In genomic region chr1:203131548-203132200, GRCh38 we compare ENCODE assay signal across 29 cellular contexts. TPM values are rescaled to one million over a fixed set of nuclear protein-coding genes. Genes with fewer than 3 reads are reported as not detected.
DNase-seq lines count a peak whose midpoint lies in the region; ATAC-seq lines count a peak whose summit lies in the region.
"Had no signal": no experiment of that assay in that cellular context is flagged by ENCODE, and none has a peak within 500 bp of the region (broad histone marks: within the 10 kb centered on the region; RNA-seq: fewer than 3 reads in every experiment).

No MANE protein-coding gene starts in this region.

- no peak for ATAC-seq in sciatic nerve
- no peak for ATAC-seq in GM18517 (IDR thresholded peaks at IDR 0.05; ENCODE audit: unreplicated experiment)
- ATAC-seq in HG02885 (IDR thresholded peaks at IDR 0.05; ENCODE audit: poor library complexity, unreplicated experiment), result no peak
- ATAC-seq: Panc1; stimulated activated naive CD8-positive, alpha-beta T cell treated with anti-CD3 and anti-CD28 coated beads, Interleukin-15, Interleukin-2, amounts not matched to agents 100 U/mL and 50 U/mL, for 24 hours; T-cell had no signal

- H3K4me1 Mint-ChIP-seq in activated naive CD8-positive, alpha-beta T cell treated with anti-CD3 and anti-CD28 coated beads for 36 hours, result peaks cover 4% of the 10 kb centered on the region

- no peaks in the 10 kb centered on the region for H3K36me3 Mint-ChIP-seq in activated naive CD8-positive, alpha-beta T cell treated with anti-CD3 and anti-CD28 coated beads for 36 hours
- H3K36me3 Mint-ChIP-seq: activated naive CD8-positive, alpha-beta T cell treated with anti-CD3 and anti-CD28 coated beads, Interleukin-2, amount 10 ng/mL, durations not matched to agents 7 days and 5 days; T-cell had no signal

- H3K27me3 Mint-ChIP-seq in activated naive CD8-positive, alpha-beta T cell treated with anti-CD3 and anti-CD28 coated beads for 36 hours, result peaks cover 25% of the 10 kb centered on the region

- intact Hi-C loops in sciatic nerve (cut with DNase I), result no loop called here

- H3K27ac Mint-ChIP-seq in activated naive CD8-positive, alpha-beta T cell treated with anti-CD3 and anti-CD28 coated beads for 36 hours, result no peak overlapping the region
- H3K27ac Mint-ChIP-seq: activated naive CD8-positive, alpha-beta T cell treated with anti-CD3 and anti-CD28 coated beads, Interleukin-2, amount 10 ng/mL, durations not matched to agents 7 days and 5 days; CD4-positive, alpha-beta T cell; progenitor cell of endocrine pancreas; T-cell had no signal

- H3K4me3 Mint-ChIP-seq in activated naive CD8-positive, alpha-beta T cell treated with anti-CD3 and anti-CD28 coated beads for 36 hours, result no peak overlapping the region
- H3K4me3 Mint-ChIP-seq: activated naive CD8-positive, alpha-beta T cell treated with anti-CD3 and anti-CD28 coated beads, Interleukin-2, amount 10 ng/mL, durations not matched to agents 7 days and 5 days; CD4-positive, alpha-beta T cell; neural crest cell; T-cell had no signal

- no peaks in the 10 kb centered on the region for H3K9me3 Mint-ChIP-seq in activated naive CD8-positive, alpha-beta T cell treated with anti-CD3 and anti-CD28 coated beads for 36 hours
- H3K9me3 Mint-ChIP-seq: activated naive CD8-positive, alpha-beta T cell treated with anti-CD3 and anti-CD28 coated beads, Interleukin-2, amount 10 ng/mL, durations not matched to agents 7 days and 5 days; CD4-positive, alpha-beta T cell; neural crest cell; T-cell had no signal

- peak; percentile 44 for DNase-seq in activated effector memory CD4-positive, alpha-beta T cell treated with anti-CD3 and anti-CD28 coated beads, Interleukin-2, amount 50 U/mL, for 16 hours
- DNase-seq in activated effector memory CD4-positive, alpha-beta T cell treated with Interleukin-2 at 50 U/mL for 16 hours, result no peak
- DNase-seq in NCI-H526 (lab: John Stamatoyannopoulos, UW), result peak; percentile 11 to 76
- DNase-seq in islet precursor cell, result peak; percentile 47
- peak; percentile 37 for DNase-seq in sciatic nerve (ENCODE audit: low spot score)
- no peak for DNase-seq in activated naive CD8-positive, alpha-beta T cell treated with anti-CD3 and anti-CD28 coated beads for 36 hours
- DNase-seq: activated CD4-positive, alpha-beta T cell treated with anti-CD3 and anti-CD28 coated beads, Interleukin-2, amount 50 U/mL, for 48 hours; activated CD4-positive, CD25-positive, alpha-beta regulatory T cell; activated naive CD8-positive, alpha-beta T cell treated with anti-CD3 and anti-CD28 coated beads, Interleukin-2, amount 10 ng/mL, durations not matched to agents 7 days and 5 days; EL; glutamatergic neuron; IMR-90; mammary epithelial cell; NCI-H1092 treated with DMSO at 0.1 percent for 48 hours; NCI-H1930; NCI-H524 treated with DMSO at 0.1 percent for 48 hours; SJCRH30; stimulated activated CD4-positive, alpha-beta T cell treated with anti-CD3 and anti-CD28 coated beads, Interleukin-15, amount 100 ng/mL, for 24 hours; stimulated activated naive CD8-positive, alpha-beta T cell treated with anti-CD3 and anti-CD28 coated beads, Interleukin-15, Interleukin-2, amounts not matched to agents 100 U/mL and 50 U/mL, for 24 hours; T-cell had no signal

RNA-seq across cellular contexts. Expression of gene ADORA1, which starts 4.1 kb away (rescaled TPM):
- total RNA-seq in sciatic nerve, result 1.8 TPM
- not detected for total RNA-seq in activated naive CD8-positive, alpha-beta T cell treated with anti-CD3 and anti-CD28 coated beads for 36 hours
- total RNA-seq: activated naive CD8-positive, alpha-beta T cell treated with anti-CD3 and anti-CD28 coated beads, Interleukin-2, amount 10 ng/mL, durations not matched to agents 7 days and 5 days; CD4-positive, alpha-beta T cell; T-cell had no signal

RNA-seq across cellular contexts. Expression of gene MYBPH, which starts 44.0 kb away (rescaled TPM):
- total RNA-seq in sciatic nerve, result not detected
- not detected for total RNA-seq in activated naive CD8-positive, alpha-beta T cell treated with anti-CD3 and anti-CD28 coated beads for 36 hours
- total RNA-seq: activated naive CD8-positive, alpha-beta T cell treated with anti-CD3 and anti-CD28 coated beads, Interleukin-2, amount 10 ng/mL, durations not matched to agents 7 days and 5 days; CD4-positive, alpha-beta T cell; cerebellum; IMR-90; kidney epithelial cell; mammary epithelial cell; neural crest cell; progenitor cell of endocrine pancreas; T-cell had no signal

RNA-seq across cellular contexts. Expression of gene MYOG, which starts 45.9 kb away (rescaled TPM):
- total RNA-seq in sciatic nerve, result not detected
- total RNA-seq in activated naive CD8-positive, alpha-beta T cell treated with anti-CD3 and anti-CD28 coated beads for 36 hours, result not detected
- total RNA-seq: A172; activated naive CD8-positive, alpha-beta T cell treated with anti-CD3 and anti-CD28 coated beads, Interleukin-2, amount 10 ng/mL, durations not matched to agents 7 days and 5 days; CD4-positive, alpha-beta T cell; cerebellum; IMR-90; kidney epithelial cell; mammary epithelial cell; neural crest cell; progenitor cell of endocrine pancreas; T-cell had no signal

RNA-seq across cellular contexts. Expression of gene CHI3L1, which starts 54.8 kb away (rescaled TPM):
- total RNA-seq in sciatic nerve, result 37.0 TPM
- total RNA-seq in activated naive CD8-positive, alpha-beta T cell treated with anti-CD3 and anti-CD28 coated beads for 36 hours, result not detected
- total RNA-seq: CD4-positive, alpha-beta T cell; IMR-90; neural crest cell; progenitor cell of endocrine pancreas; SJCRH30 had no signal

Comparison
In these comparisons a context has a peak if more than half of its experiments do, and no peak if none do; other contexts are left out.
1. DNase-seq: peak in activated effector memory CD4-positive, alpha-beta T cell treated with anti-CD3 and anti-CD28 coated beads, Interleukin-2, amount 50 U/mL, for 16 hours (single experiment), NCI-H526 (2 of 2), islet precursor cell (single experiment) and sciatic nerve (single experiment); none in activated effector memory CD4-positive, alpha-beta T cell treated with Interleukin-2 at 50 U/mL for 16 hours (single experiment) and activated naive CD8-positive, alpha-beta T cell treated with anti-CD3 and anti-CD28 coated beads for 36 hours (single experiment).